ENCODE assay signal across 10 cellular contexts in genomic region chr17:73342549-73343167, GRCh38. TPM values are rescaled to one million over a fixed set of nuclear protein-coding genes. Genes with fewer than 3 reads are reported as not detected.
DNase-seq lines count a peak whose midpoint lies in the region; ATAC-seq and FAIRE-seq lines count a peak whose summit lies in the region.
"Had no signal": no experiment of that assay in that cellular context is flagged by ENCODE, and none has a peak within 500 bp of the region (broad histone marks: within the 10 kb centered on the region; RNA-seq: fewer than 3 reads in every experiment).

No MANE protein-coding gene starts in this region.

- H3K9ac ChIP-seq in adipocyte (ENCODE audit: low read length) (peak overlapping the region; percentile 66), iPS-20b (ENCODE audit: low read depth, low read length) (peak overlapping the region; percentile 71; the same call in 1 of the 2 replicates)

- WGBS in thymus: 85% methylated on average over 7 of the region's 7 CpGs

- H3K4me3 ChIP-seq in adipocyte (ENCODE audit: low read length): peak overlapping the region; percentile 7
- H3K4me3 ChIP-seq in iPS-20b (ENCODE audit: low read length): peak overlapping the region; percentile 45; the same call in 1 of the 2 replicates
- H3K4me3 ChIP-seq in thymus (ENCODE audit: low read length): no peak overlapping the region

- H3K36me3 ChIP-seq in adipocyte (ENCODE audit: control insufficient read depth, insufficient read depth, low read length, severe bottlenecking): no peaks in the 10 kb centered on the region
- no peaks in the 10 kb centered on the region for H3K36me3 ChIP-seq in iPS-20b (ENCODE audit: insufficient read depth, low read depth, low read length)
- H3K36me3 ChIP-seq in thymus (ENCODE audit: control insufficient read depth, insufficient read depth): no peaks in the 10 kb centered on the region

- no peaks in the 10 kb centered on the region for H3K9me3 ChIP-seq in adipocyte (ENCODE audit: control insufficient read depth, low read length)
- H3K9me3 ChIP-seq in iPS-20b (ENCODE audit: insufficient read depth, low read depth, low read length): no peaks in the 10 kb centered on the region
- H3K9me3 ChIP-seq in thymus (ENCODE audit: control insufficient read depth): no peaks in the 10 kb centered on the region

- FAIRE-seq in frontal cortex (lab: Jason Lieb, UNC): no peak

- H3K27ac ChIP-seq in iPS-20b (ENCODE audit: low read length) (no peak overlapping the region), thymus (ENCODE audit: low read depth) (peak overlapping the region; percentile 10)

- H3K4me1 ChIP-seq in adipocyte (ENCODE audit: control insufficient read depth, insufficient read depth, low read length) (peaks cover 71% of the 10 kb centered on the region), iPS-20b (ENCODE audit: insufficient read depth, low read length) (peaks cover 21% of the 10 kb centered on the region), thymus (ENCODE audit: control insufficient read depth, insufficient read depth, low read length) (no peaks in the 10 kb centered on the region)

- peak; percentile 41 for DNase-seq in HS-5 (ENCODE audit: low read depth)
- peak; percentile 74 for DNase-seq in adipocyte (ENCODE audit: low read depth)
- DNase-seq in frontal cortex (ENCODE audit: low spot score in 2 of 2): no peak
- no peak for DNase-seq in NCI-H2029 (lab: John Stamatoyannopoulos, UW)
- DNase-seq: activated T-cell treated with anti-CD3 and anti-CD28 coated beads, Interleukin-2, amount 50 U/mL, for 72 hours; stimulated activated naive CD4-positive, alpha-beta T cell treated with Interleukin-2 at 50 U/mL for 16 hours had no signal

- ATAC-seq in GM18858 (IDR thresholded peaks at IDR 0.05; ENCODE audit: unreplicated experiment) (no peak), GM19463 (IDR thresholded peaks at IDR 0.05; ENCODE audit: unreplicated experiment) (no peak)
- ATAC-seq: activated T-cell treated with anti-CD3 and anti-CD28 coated beads, Interleukin-2, amount 50 U/mL, for 72 hours had no signal

- H3K27me3 ChIP-seq in adipocyte (replicated peaks; ENCODE audit: control insufficient read depth, insufficient read depth, low read length): no peaks in the 10 kb centered on the region
- no peaks in the 10 kb centered on the region for H3K27me3 ChIP-seq in iPS-20b (ENCODE audit: insufficient read depth, low read length)
- no peaks in the 10 kb centered on the region for H3K27me3 ChIP-seq in thymus (ENCODE audit: control insufficient read depth, insufficient read depth)

RNA-seq across cellular contexts. Expression of gene CDC42EP4, which starts 30.9 kb away (rescaled TPM):
- 30.9 TPM for polyA plus RNA-seq in thymus
- total RNA-seq in frontal cortex: 62.8 TPM

Comparison
In these comparisons a context has a peak if more than half of its experiments do, and no peak if none do; other contexts are left out.
1. DNase-seq: peak in HS-5 (single experiment) and adipocyte (single experiment); none in frontal cortex (0 of 2) and NCI-H2029 (single experiment).